Comparison of ENCODE assay signal across 14 cellular contexts in the genomic region with DNA sequence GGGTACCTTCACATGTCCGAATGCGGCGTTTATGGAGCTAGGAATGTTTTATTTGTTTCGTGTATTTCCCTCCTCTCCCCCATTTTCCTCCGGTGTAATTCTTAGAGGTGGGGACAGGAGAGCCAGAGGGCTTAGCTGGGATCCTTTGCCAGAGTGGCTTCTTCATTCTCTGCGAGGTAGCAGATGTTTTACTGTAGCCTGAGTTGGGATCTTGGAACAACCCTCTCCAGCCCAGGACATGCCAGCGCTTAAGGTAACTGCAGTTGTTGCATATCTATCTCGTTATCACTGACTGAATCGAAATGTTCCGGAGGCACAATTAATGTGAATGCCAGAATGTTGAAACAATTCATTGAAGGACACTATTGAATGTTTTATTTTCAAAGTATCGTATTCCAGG. TPM values are rescaled to one million over a fixed set of nuclear protein-coding genes. Genes with fewer than 3 reads are reported as not detected.
DNase-seq lines count a peak whose midpoint lies in the region; ATAC-seq and TF ChIP-seq lines count a peak whose summit lies in the region.
"Had no signal": no experiment of that assay in that cellular context is flagged by ENCODE, and none has a peak within 500 bp of the region (broad histone marks: within the 10 kb centered on the region; RNA-seq: fewer than 3 reads in every experiment).

No MANE protein-coding gene starts in this region.

- intact Hi-C loops in colonic mucosa (cut with DNase I) = no loop called here

- H3K27me3 Mint-ChIP-seq in chondrocyte (ENCODE audit: low read depth) = no peaks in the 10 kb centered on the region

- peak overlapping the region; percentile 60 for H2AFZ ChIP-seq in ACC112 (ENCODE audit: low read length, unreplicated experiment)

- TF ChIP-seq CTCF in HFF-Myc (IDR thresholded peaks at IDR 0.05; ENCODE audit: low read depth, low read length, missing control alignments) (no peak), chondrocyte (IDR thresholded peaks at IDR 0.05) (no peak), colonic mucosa (IDR thresholded peaks at IDR 0.05) (no peak)

- H3K36me3 Mint-ChIP-seq in chondrocyte (ENCODE audit: low read depth) = no peaks in the 10 kb centered on the region
- H3K36me3 Mint-ChIP-seq: CD4-positive, CD25-positive, alpha-beta regulatory T cell had no signal

- ATAC-seq in left lobe of liver (peak; percentile 64), HG02852 (IDR thresholded peaks at IDR 0.05; ENCODE audit: unreplicated experiment) (no peak)
- ATAC-seq: sciatic nerve had no signal

- H3K36me3 ChIP-seq in ACC112 (ENCODE audit: insufficient read depth, low read length) (no peaks in the 10 kb centered on the region), colonic mucosa (no peaks in the 10 kb centered on the region)

- no peak overlapping the region for H3K27ac Mint-ChIP-seq in chondrocyte (ENCODE audit: unreplicated experiment)
- H3K27ac Mint-ChIP-seq: CD4-positive, CD25-positive, alpha-beta regulatory T cell; effector memory CD8-positive, alpha-beta T cell had no signal

- peaks cover 6% of the 10 kb centered on the region for H3K9me3 Mint-ChIP-seq in chondrocyte (ENCODE audit: low read depth)
- H3K9me3 Mint-ChIP-seq: effector memory CD8-positive, alpha-beta T cell had no signal

- no peaks in the 10 kb centered on the region for H3K9me3 ChIP-seq in colonic mucosa

- H3K27ac ChIP-seq in ACC112 (ENCODE audit: low read depth, low read length) (no peak overlapping the region), colonic mucosa (no peak overlapping the region)

- H3K4me3 Mint-ChIP-seq in chondrocyte (ENCODE audit: unreplicated experiment) = peak overlapping the region; percentile 63

- no peaks in the 10 kb centered on the region for H3K79me2 ChIP-seq in ACC112 (ENCODE audit: control insufficient read depth, insufficient read depth, low read length, unreplicated experiment)

- H3K4me3 ChIP-seq in ACC112 (ENCODE audit: low read depth, low read length) (peak overlapping the region; percentile 69), HFF-Myc (replicated peaks; ENCODE audit: low read depth, low read length) (peak overlapping the region; percentile 32), colonic mucosa (no peak overlapping the region)

- DNase-seq in HFF-Myc (ENCODE audit: extremely low read depth, low read depth) = no peak
- no peak for DNase-seq in chondrocyte (ENCODE audit: low spot score)
- no peak for DNase-seq in left lobe of liver (ENCODE audit: low spot score)
- no peak for DNase-seq in AML-193 (lab: John Stamatoyannopoulos, UW)
- no peak for DNase-seq in SIG-M5 treated with dmso at 0.1 percent for 504 hours (lab: John Stamatoyannopoulos, UW; ENCODE audit: unreplicated experiment)
- no peak for DNase-seq in colonic mucosa
- DNase-seq: activated T-cell treated with anti-CD3 and anti-CD28 coated beads for 4 hours, hippocampal formation, MM.1S had no signal

- H3K27me3 ChIP-seq in ACC112 (ENCODE audit: insufficient read depth, low read length) (no peaks in the 10 kb centered on the region), colonic mucosa (peaks cover 7% of the 10 kb centered on the region)

- H3K4me1 Mint-ChIP-seq in chondrocyte (ENCODE audit: low read depth) = peaks cover 14% of the 10 kb centered on the region

- H3K9ac ChIP-seq in colonic mucosa (ENCODE audit: low read depth in 2 of 2, low read length in 2 of 2) = peak overlapping the region in 1 of 2 donors; percentile 2

- H3K4me1 ChIP-seq in ACC112 (ENCODE audit: control insufficient read depth, insufficient read depth, low read length, unreplicated experiment) (peaks cover 6% of the 10 kb centered on the region), colonic mucosa (no peaks in the 10 kb centered on the region)

RNA-seq across cellular contexts. Expression of a gene that starts 59.0 kb away (rescaled TPM):
- total RNA-seq in chondrocyte = 31.5 to 36.5 TPM (median 35.8 TPM) in 3 replicates
- total RNA-seq in left lobe of liver = 13.2 TPM
- 10 to 100 TPM; 17.2 to 22.2 TPM for total RNA-seq in colonic mucosa
